In the genomic region with DNA sequence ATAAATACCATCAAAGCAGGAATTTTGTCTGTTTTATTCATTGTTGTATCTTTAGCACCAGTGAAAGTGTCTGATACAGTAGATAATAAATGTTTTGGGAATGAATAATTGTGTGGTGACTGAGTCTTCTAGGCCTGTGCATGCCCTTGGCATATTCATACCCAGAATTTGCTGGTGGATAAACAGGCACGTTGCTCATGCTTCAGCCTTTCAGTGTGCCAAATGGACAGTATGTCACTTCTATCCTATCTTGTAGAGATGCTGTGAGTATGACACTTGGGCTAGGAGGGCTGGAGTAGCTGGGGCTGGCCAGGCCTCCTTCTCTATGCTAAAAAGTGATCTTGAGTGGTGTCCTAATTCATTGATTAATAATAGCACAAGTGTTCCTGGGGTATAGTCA, we compare ENCODE assay signal across 23 cellular contexts.
"Had no signal": no experiment of that assay in that cellular context is flagged by ENCODE, and none has a peak within 500 bp of the region (broad histone marks: within the 10 kb centered on the region; RNA-seq: fewer than 3 reads in every experiment).

No MANE protein-coding gene starts in this region.

- ATAC-seq: activated CD4-positive, CD25-positive, alpha-beta regulatory T cell treated with anti-CD3 and anti-CD28 coated beads, Interleukin-2, amount 50 U/mL, for 24 hours; activated T-cell treated with anti-CD3 and anti-CD28 coated beads, Interleukin-2, amount 50 U/mL, for 4 hours; gastrocnemius medialis; left colon; SK-N-SH treated with all-trans-retinoic acid at 6 μM for 48 hours; T-cell had no signal

- DNase-seq: activated CD4-positive, alpha-beta T cell treated with anti-CD3 and anti-CD28 coated beads, Interleukin-2, amount 50 U/mL, for 1 hour; activated CD8-positive, alpha-beta memory T cell treated with anti-CD3 and anti-CD28 coated beads, Interleukin-2, amount 50 U/mL, for 4 hours; activated naive CD4-positive, alpha-beta T cell treated with anti-CD3 and anti-CD28 coated beads for 36 hours; activated T-cell treated with anti-CD3 and anti-CD28 coated beads, Interleukin-2, amount 50 U/mL, for 4 hours; aorta; dorsolateral prefrontal cortex; endodermal cell; gastrocnemius medialis; head of caudate nucleus; left colon; occipital lobe; posterior cingulate gyrus; stimulated activated CD4-positive, alpha-beta T cell treated with anti-CD3 and anti-CD28 coated beads, Interleukin-12 subunit alpha, Interleukin-12 subunit beta, amount 100 ng/mL, for 4 hours; stimulated activated CD4-positive, alpha-beta T cell treated with anti-CD3 and anti-CD28 coated beads, Interleukin-1b, Interleukin-23, amount 100 ng/mL, for 48 hours; stimulated activated CD8-positive, alpha-beta memory T cell treated with anti-CD3 and anti-CD28 coated beads, Interleukin-4, amount 100 ng/mL, for 48 hours; stimulated activated naive CD4-positive, alpha-beta T cell treated with Interleukin-2 at 50 U/mL for 16 hours; T-cell; T-helper 9 cell; tibial artery had no signal

- H3K4me1 ChIP-seq: gastrocnemius medialis, tibial artery had no signal

- H3K27ac ChIP-seq: dorsolateral prefrontal cortex, gastrocnemius medialis, tibial artery had no signal

- H3K4me3 Mint-ChIP-seq: activated naive CD4-positive, alpha-beta T cell treated with anti-CD3 and anti-CD28 coated beads for 36 hours; activated T-cell treated with anti-CD3 and anti-CD28 coated beads, Interleukin-2, amount 50 U/mL, for 4 hours; endodermal cell; mesothelial cell of epicardium; nephron; T-cell had no signal

- H3K27ac Mint-ChIP-seq: activated naive CD4-positive, alpha-beta T cell treated with anti-CD3 and anti-CD28 coated beads for 36 hours; endodermal cell; mesothelial cell of epicardium; nephron; T-cell had no signal

- H3K36me3 Mint-ChIP-seq: T-cell had no signal

- H3K4me1 Mint-ChIP-seq: mesothelial cell of epicardium, nephron, T-cell had no signal

- H3K27me3 ChIP-seq: gastrocnemius medialis, tibial artery had no signal

- H3K9me3 ChIP-seq: gastrocnemius medialis had no signal
